In the genomic region with DNA sequence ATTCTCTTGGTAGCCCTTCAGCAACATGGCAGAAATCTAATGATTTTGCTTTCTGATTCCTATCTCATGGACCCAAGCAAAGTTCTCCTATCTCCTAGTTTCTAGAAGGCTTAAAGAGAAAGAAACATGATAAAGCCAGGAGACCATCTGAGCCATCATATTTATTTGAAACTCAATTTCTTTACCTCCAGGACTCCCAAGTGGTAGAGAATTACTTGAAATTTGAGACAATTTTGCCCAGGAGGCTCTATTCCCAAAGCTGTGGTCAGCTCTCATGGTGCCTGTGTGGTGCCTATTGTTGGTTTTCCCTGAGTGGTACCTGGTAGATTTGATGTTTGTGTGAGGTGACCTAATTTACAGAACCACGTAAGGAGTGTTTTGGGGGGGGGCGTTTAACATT, we compare ENCODE assay signal across 5 cellular contexts.
"Had no signal": no experiment of that assay in that cellular context is flagged by ENCODE, and none has a peak within 500 bp of the region (broad histone marks: within the 10 kb centered on the region; RNA-seq: fewer than 3 reads in every experiment).

No MANE protein-coding gene starts in this region.

- H3K4me1 ChIP-seq: HAP-1 had no signal

- H3K9me3 ChIP-seq: HAP-1 had no signal

- H3K4me3 ChIP-seq: GM23338, HAP-1, K562 had no signal

- DNase-seq: H7, IMR-90 had no signal
